Comparison of ENCODE assay signal across 16 cellular contexts in the genomic region with DNA sequence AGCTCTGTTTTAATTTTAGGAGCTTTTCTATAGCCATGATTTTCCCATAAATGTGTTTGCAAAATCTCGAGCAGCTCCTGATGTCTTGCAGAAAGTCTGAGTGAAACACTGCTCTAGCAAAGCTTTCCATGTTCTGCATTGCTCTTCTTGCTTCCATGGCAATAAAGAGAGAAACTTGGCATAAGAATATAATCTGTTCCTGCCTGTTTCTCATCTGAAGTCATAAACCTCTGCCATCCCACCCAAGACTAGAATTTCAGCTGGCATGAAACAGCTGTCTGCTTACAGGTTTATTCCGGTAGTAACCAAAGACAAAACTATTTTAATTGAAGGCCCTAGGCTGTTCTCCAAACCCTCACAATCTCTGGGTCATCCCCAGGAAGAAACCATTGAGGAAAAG.
DNase-seq lines count a peak whose midpoint lies in the region; ATAC-seq and TF ChIP-seq lines count a peak whose summit lies in the region.
"Had no signal": no experiment of that assay in that cellular context is flagged by ENCODE, and none has a peak within 500 bp of the region (broad histone marks: within the 10 kb centered on the region; RNA-seq: fewer than 3 reads in every experiment).

No MANE protein-coding gene starts in this region.

- CTCF ChIA-PET in Panc1 (lab: Charles Lee): no interaction called here

- H3K36me3 ChIP-seq in Panc1 (ENCODE audit: control insufficient read depth, insufficient read depth, low read length) (no peaks in the 10 kb centered on the region), heart right ventricle (no peaks in the 10 kb centered on the region), endodermal cell (ENCODE audit: control insufficient read depth, insufficient read depth, low read length) (no peaks in the 10 kb centered on the region), spleen (no peaks in the 10 kb centered on the region)
- H3K36me3 ChIP-seq: BE2C had no signal

- no peak for TF ChIP-seq CTCF in 22Rv1 (IDR thresholded peaks at IDR 0.05)
- no peak for TF ChIP-seq CTCF in Panc1 (IDR thresholded peaks at IDR 0.05)
- TF ChIP-seq CTCF in heart right ventricle (IDR thresholded peaks at IDR 0.05): no peak
- no peak for TF ChIP-seq CTCF in progenitor cell of endocrine pancreas (IDR thresholded peaks at IDR 0.05; ENCODE audit: unreplicated experiment)
- TF ChIP-seq CTCF in endodermal cell (conservative IDR thresholded peaks at IDR 0.05): no peak
- TF ChIP-seq CTCF in spleen (IDR thresholded peaks at IDR 0.05 in 8 of 11, conservative IDR thresholded peaks at IDR 0.05 in 3 of 11): no peak

- intact Hi-C loops in Panc1 (cut with micrococcal nuclease; ENCODE audit: unreplicated experiment): no loop called here
- intact Hi-C loops in heart right ventricle (cut with DNase I): loop anchor here in 5 of 10 donors (5.0 to 10.0 kb wide), 6 partner anchors 86 to 526 kb away; a partner anchor contains a TSS
- intact Hi-C loops in spleen (cut with DNase I; ENCODE audit: low total_unique reads): loop anchor here (10.0 kb wide), 1 partner anchor 256 kb away; a partner anchor contains a TSS

- H3K4me1 Mint-ChIP-seq in progenitor cell of endocrine pancreas (ENCODE audit: low read depth) (peaks cover 45% of the 10 kb centered on the region), endodermal cell (peaks cover 36% of the 10 kb centered on the region)

- POLR2A ChIA-PET in Panc1 (lab: Charles Lee): interaction anchor here (0.8 kb wide), 1 partner anchor 96 kb away, joined by 3 read pairs; no protein-coding TSS in a partner anchor

- no peak overlapping the region for H3K27ac Mint-ChIP-seq in progenitor cell of endocrine pancreas
- H3K27ac Mint-ChIP-seq in endodermal cell: no peak overlapping the region
- H3K27ac Mint-ChIP-seq: activated CD4-positive, alpha-beta memory T cell treated with anti-CD3 and anti-CD28 coated beads for 36 hours; naive B cell had no signal

- H3K9ac ChIP-seq in endodermal cell (ENCODE audit: extremely low read depth, low read length, poor library complexity, severe bottlenecking): no peak overlapping the region

- ATAC-seq in Panc1 (no peak), heart right ventricle (peak in 3 of 8 donors; percentile 34 to 48 (median 38)), HG03460 (IDR thresholded peaks at IDR 0.05; ENCODE audit: unreplicated experiment) (no peak)
- ATAC-seq: esophagus mucosa, HCT116 had no signal

- H3K4me1 ChIP-seq in Panc1 (ENCODE audit: control insufficient read depth, insufficient read depth, low read length): peaks cover 15% of the 10 kb centered on the region
- H3K4me1 ChIP-seq in heart right ventricle: peaks cover 0 to 37% (median 20%) of the 10 kb centered on the region in 9 donors
- peaks cover 14% of the 10 kb centered on the region for H3K4me1 ChIP-seq in endodermal cell (ENCODE audit: control insufficient read depth, insufficient read depth, low read length)
- peaks cover 0 to 10% (median 0%) of the 10 kb centered on the region in 6 donors for H3K4me1 ChIP-seq in spleen
- H3K4me1 ChIP-seq: BE2C had no signal

- BruUV-seq in Panc1 (replicated peaks; lab: Mats Ljungman, UMichigan): no TSS peak

- H3K9me3 ChIP-seq in Panc1 (ENCODE audit: control insufficient read depth, insufficient read depth, low read depth, low read length): no peaks in the 10 kb centered on the region
- peaks cover 0 to 2% (median 0%) of the 10 kb centered on the region in 11 donors for H3K9me3 ChIP-seq in heart right ventricle
- peaks cover 14% of the 10 kb centered on the region for H3K9me3 ChIP-seq in endodermal cell (ENCODE audit: control insufficient read depth, low read length)
- peaks cover 0 to 4% (median under 1%) of the 10 kb centered on the region in 8 donors for H3K9me3 ChIP-seq in spleen
- H3K9me3 ChIP-seq: BE2C had no signal

- peaks cover 7% of the 10 kb centered on the region for H3K9me3 Mint-ChIP-seq in progenitor cell of endocrine pancreas (ENCODE audit: low read depth)
- peaks cover 22% of the 10 kb centered on the region for H3K9me3 Mint-ChIP-seq in endodermal cell

- H3K4me3 Mint-ChIP-seq in progenitor cell of endocrine pancreas (ENCODE audit: low read depth) (peak overlapping the region; percentile 3), endodermal cell (no peak overlapping the region)
- H3K4me3 Mint-ChIP-seq: activated CD4-positive, alpha-beta memory T cell treated with anti-CD3 and anti-CD28 coated beads for 36 hours; naive B cell had no signal

- DNase-seq in Panc1 (ENCODE audit: low read depth, low spot score) (no peak), heart right ventricle (no peak), progenitor cell of endocrine pancreas (ENCODE audit: low spot score, unreplicated experiment) (no peak), OCI-M1 (lab: John Stamatoyannopoulos, UW) (no peak), endodermal cell (no peak), spleen (no peak)
- DNase-seq: activated CD4-positive, alpha-beta memory T cell treated with anti-CD3 and anti-CD28 coated beads for 36 hours; BE2C; caudate nucleus; naive B cell; NCI-H524; T1000 had no signal

- H3K27me3 ChIP-seq in Panc1 (ENCODE audit: control insufficient read depth, insufficient read depth, low read length) (no peaks in the 10 kb centered on the region), heart right ventricle (no peaks in the 10 kb centered on the region), endodermal cell (ENCODE audit: control insufficient read depth, insufficient read depth, low read length, poor library complexity, severe bottlenecking) (no peaks in the 10 kb centered on the region), spleen (replicated peaks in 1 of 7) (no peaks in the 10 kb centered on the region)
- H3K27me3 ChIP-seq: BE2C had no signal

- H3K4me3 ChIP-seq in Panc1 (ENCODE audit: low read depth in 2 of 2, low read length in 2 of 2): no peak overlapping the region
- peak overlapping the region in 2 of 10 donors; percentile 8 to 26 for H3K4me3 ChIP-seq in heart right ventricle
- H3K4me3 ChIP-seq in endodermal cell (ENCODE audit: low read length): no peak overlapping the region
- no peak overlapping the region for H3K4me3 ChIP-seq in spleen

- H3K27ac ChIP-seq in 22Rv1 (peak overlapping the region; percentile 85; the same call in 1 of the 2 replicates), Panc1 (ENCODE audit: low read length) (peak overlapping the region; percentile 91), heart right ventricle (peak overlapping the region in 8 of 10 donors; percentile 22 to 80 (median 56)), endodermal cell (ENCODE audit: low read depth, low read length) (no peak overlapping the region), spleen (no peak overlapping the region)

- in situ Hi-C loops in Panc1 (cut with HindIII; ENCODE audit: low pct_unique_long_range_greater_than_20kb, low sequenced_read_pairs): no loop called here

- H3K36me3 Mint-ChIP-seq in progenitor cell of endocrine pancreas (ENCODE audit: insufficient read depth): peaks cover 12% of the 10 kb centered on the region
- H3K36me3 Mint-ChIP-seq in endodermal cell (ENCODE audit: low read depth): peaks cover 15% of the 10 kb centered on the region
- H3K36me3 Mint-ChIP-seq: activated CD4-positive, alpha-beta memory T cell treated with anti-CD3 and anti-CD28 coated beads for 36 hours; naive B cell had no signal

- WGBS in heart right ventricle, 2 donors: 46 to 54% methylated on average over 2 of the region's 2 CpGs
- 92 to 94% methylated on average over 1 to 2 of the region's 2 CpGs for WGBS in endodermal cell (ENCODE audit: insufficient coverage in 1 of 2, insufficient read length in 1 of 2), 2 experiments
- 73 to 87% (median 86%) methylated on average over 2 of the region's 2 CpGs for WGBS in spleen, 5 donors

- H3K27me3 Mint-ChIP-seq in progenitor cell of endocrine pancreas (no peaks in the 10 kb centered on the region), endodermal cell (ENCODE audit: insufficient read depth) (no peaks in the 10 kb centered on the region)

- TF ChIP-seq POLR2A in spleen (IDR thresholded peaks at IDR 0.05): no peak

Comparison
In these comparisons a context has a peak if more than half of its experiments do, and no peak if none do; other contexts are left out.
1. H3K27ac ChIP-seq: peak in 22Rv1 (single experiment), Panc1 (single experiment) and heart right ventricle (8 of 10); none in endodermal cell (single experiment) and spleen (0 of 8).